In the genomic region with DNA sequence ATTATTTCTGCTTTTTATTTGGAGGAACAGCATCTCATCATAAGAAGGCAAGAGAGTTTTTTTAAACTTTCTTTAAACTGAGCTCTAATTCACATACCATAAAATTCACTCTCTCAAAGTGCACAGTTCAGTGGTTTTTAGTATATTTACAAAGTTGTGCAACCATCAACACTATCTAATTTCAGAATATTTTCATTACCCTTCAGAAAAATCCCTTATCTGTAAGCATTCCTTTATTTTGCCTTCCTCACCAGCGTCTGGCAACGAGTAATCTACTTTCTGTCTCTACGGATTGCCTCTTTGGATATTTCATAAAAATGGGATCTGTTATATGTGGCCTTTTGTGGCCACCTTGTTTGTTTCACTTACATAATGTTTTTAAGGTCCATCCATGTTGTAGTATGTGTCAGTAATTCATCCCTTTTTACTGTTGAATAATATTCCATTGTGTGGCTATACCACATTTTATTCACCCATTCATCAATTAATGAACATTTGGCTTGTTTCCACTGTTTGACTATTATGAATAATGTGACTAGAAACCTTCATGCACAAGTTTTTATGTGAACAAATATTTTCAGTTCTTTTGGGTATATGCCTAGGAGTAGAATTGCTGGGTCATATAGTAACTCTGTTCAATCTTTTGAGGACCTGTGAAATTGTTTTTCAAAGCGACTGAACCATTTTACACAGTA, we compare ENCODE assay signal across 2 cellular contexts.
TF ChIP-seq lines count a peak whose summit lies in the region.

No MANE protein-coding gene starts in this region.

TF ChIP-seq in SK-N-SH treated with all-trans-retinoic acid at 6 μM for 48 hours, 23 proteins besides CTCF, POLR2A, EP300 and RAD21 (continued from another document):
- no peak for TF ChIP-seq ARNTL (CRISPR knock-in tag; IDR thresholded peaks at IDR 0.05; ENCODE audit: borderline replicate concordance, low read depth)

TF ChIP-seq in SK-N-SH, 30 proteins besides CTCF, POLR2A, EP300 and RAD21 (continued from another document):
- TF ChIP-seq, protein P1, sequence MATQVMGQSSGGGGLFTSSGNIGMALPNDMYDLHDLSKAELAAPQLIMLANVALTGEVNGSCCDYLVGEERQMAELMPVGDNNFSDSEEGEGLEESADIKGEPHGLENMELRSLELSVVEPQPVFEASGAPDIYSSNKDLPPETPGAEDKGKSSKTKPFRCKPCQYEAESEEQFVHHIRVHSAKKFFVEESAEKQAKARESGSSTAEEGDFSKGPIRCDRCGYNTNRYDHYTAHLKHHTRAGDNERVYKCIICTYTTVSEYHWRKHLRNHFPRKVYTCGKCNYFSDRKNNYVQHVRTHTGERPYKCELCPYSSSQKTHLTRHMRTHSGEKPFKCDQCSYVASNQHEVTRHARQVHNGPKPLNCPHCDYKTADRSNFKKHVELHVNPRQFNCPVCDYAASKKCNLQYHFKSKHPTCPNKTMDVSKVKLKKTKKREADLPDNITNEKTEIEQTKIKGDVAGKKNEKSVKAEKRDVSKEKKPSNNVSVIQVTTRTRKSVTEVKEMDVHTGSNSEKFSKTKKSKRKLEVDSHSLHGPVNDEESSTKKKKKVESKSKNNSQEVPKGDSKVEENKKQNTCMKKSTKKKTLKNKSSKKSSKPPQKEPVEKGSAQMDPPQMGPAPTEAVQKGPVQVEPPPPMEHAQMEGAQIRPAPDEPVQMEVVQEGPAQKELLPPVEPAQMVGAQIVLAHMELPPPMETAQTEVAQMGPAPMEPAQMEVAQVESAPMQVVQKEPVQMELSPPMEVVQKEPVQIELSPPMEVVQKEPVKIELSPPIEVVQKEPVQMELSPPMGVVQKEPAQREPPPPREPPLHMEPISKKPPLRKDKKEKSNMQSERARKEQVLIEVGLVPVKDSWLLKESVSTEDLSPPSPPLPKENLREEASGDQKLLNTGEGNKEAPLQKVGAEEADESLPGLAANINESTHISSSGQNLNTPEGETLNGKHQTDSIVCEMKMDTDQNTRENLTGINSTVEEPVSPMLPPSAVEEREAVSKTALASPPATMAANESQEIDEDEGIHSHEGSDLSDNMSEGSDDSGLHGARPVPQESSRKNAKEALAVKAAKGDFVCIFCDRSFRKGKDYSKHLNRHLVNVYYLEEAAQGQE (IDR thresholded peaks at IDR 0.05; ENCODE audit: low read depth, low read length), result no peak
- TF ChIP-seq, protein P2, sequence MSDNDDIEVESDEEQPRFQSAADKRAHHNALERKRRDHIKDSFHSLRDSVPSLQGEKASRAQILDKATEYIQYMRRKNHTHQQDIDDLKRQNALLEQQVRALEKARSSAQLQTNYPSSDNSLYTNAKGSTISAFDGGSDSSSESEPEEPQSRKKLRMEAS (IDR thresholded peaks at IDR 0.05; ENCODE audit: low read depth), result no peak
- no peak for TF ChIP-seq RCOR1 (IDR thresholded peaks at IDR 0.05; ENCODE audit: low read length)
- no peak for TF ChIP-seq POLR2AphosphoS5 (IDR thresholded peaks at IDR 0.05; ENCODE audit: low read depth, low read length)
- no peak for TF ChIP-seq SMC3 (IDR thresholded peaks at IDR 0.05; ENCODE audit: low read depth, low read length)
- no peak for TF ChIP-seq CHD2 (IDR thresholded peaks at IDR 0.05; ENCODE audit: low read length, partially characterized antibody)
- no peak for TF ChIP-seq ELF1 (IDR thresholded peaks at IDR 0.05)
- no peak for TF ChIP-seq SIN3A (IDR thresholded peaks at IDR 0.05; ENCODE audit: borderline replicate concordance, low read depth, low read length)
